In the genomic region with DNA sequence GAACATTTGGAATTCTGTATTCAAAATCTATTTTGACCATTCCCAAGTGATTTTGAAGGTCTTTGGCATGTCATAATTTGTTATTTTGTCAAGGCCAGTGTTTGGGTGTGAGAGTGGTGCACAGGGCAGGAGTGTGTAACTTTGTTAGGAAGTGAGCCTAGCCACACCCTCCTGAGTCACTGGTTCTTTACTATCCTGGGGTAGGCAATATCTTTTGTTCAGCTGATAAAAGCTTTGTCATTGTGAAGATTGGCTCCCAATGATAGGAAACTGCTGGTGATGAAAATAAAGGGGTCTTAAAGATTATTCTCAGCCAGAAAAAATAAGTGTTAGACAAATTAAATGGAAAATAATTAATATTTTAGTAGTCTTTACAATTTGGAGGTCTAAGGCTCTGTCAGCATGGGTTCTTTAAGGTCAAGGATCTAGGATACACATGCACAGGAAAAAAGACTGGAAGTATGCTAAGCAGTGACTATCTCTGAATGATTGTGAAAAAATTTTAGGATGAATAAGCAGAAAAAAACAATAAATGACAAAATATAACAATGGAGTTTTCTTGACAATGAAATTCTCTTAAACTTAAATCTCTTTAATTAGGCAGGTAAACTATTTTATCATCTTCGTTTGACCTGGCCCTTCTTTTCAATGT, we compare ENCODE assay signal across 11 cellular contexts. TPM values are rescaled to one million over a fixed set of nuclear protein-coding genes. Genes with fewer than 3 reads are reported as not detected.
DNase-seq lines count a peak whose midpoint lies in the region; ATAC-seq and TF ChIP-seq lines count a peak whose summit lies in the region.
"Had no signal": no experiment of that assay in that cellular context is flagged by ENCODE, and none has a peak within 500 bp of the region (broad histone marks: within the 10 kb centered on the region; RNA-seq: fewer than 3 reads in every experiment).

No MANE protein-coding gene starts in this region.

- H3K4me3 ChIP-seq in Loucy (ENCODE audit: low read length, poor library complexity, severe bottlenecking) (peak overlapping the region; percentile 38), mucosa of descending colon (no peak overlapping the region)

- peak overlapping the region; percentile 72 for H3K27ac Mint-ChIP-seq in chondrocyte (ENCODE audit: unreplicated experiment)

- no peaks in the 10 kb centered on the region for H3K9me2 ChIP-seq in Loucy (replicated peaks; ENCODE audit: low read depth, low read length)

- intact Hi-C loops in mucosa of descending colon (cut with DNase I, micrococcal nuclease) = no loop called here

- H3K9me3 ChIP-seq in Loucy (ENCODE audit: insufficient read depth, low read depth, low read length) = no peaks in the 10 kb centered on the region
- H3K9me3 ChIP-seq in mucosa of descending colon = no peaks in the 10 kb centered on the region

- no peaks in the 10 kb centered on the region for H3K9me3 Mint-ChIP-seq in chondrocyte (ENCODE audit: low read depth)

- ATAC-seq in mucosa of descending colon (peak; percentile 45), HG03039 (IDR thresholded peaks at IDR 0.05; ENCODE audit: unreplicated experiment) (no peak)

- peaks cover 46% of the 10 kb centered on the region for H3K4me1 Mint-ChIP-seq in chondrocyte (ENCODE audit: low read depth)

- H3K36me3 ChIP-seq in Loucy (ENCODE audit: insufficient read depth, low read length) (peaks cover 9% of the 10 kb centered on the region; the same call in 1 of the 2 replicates), mucosa of descending colon (ENCODE audit: low read depth) (no peaks in the 10 kb centered on the region)

- H3K36me3 Mint-ChIP-seq in chondrocyte (ENCODE audit: low read depth) = peaks cover 10% of the 10 kb centered on the region

- peak; percentile 46 for DNase-seq in Daoy (ENCODE audit: low read depth)
- no peak for DNase-seq in chondrocyte (ENCODE audit: low spot score)
- DNase-seq in mucosa of descending colon = peak in 1 of 3 donors; percentile 37
- no peak for DNase-seq in GOT3 (lab: John Stamatoyannopoulos, UW)
- DNase-seq in HuH-7.5 (ENCODE audit: low spot score) = no peak
- no peak for DNase-seq in anterior cingulate cortex (lab: John Stamatoyannopoulos, UW)
- DNase-seq: NCI-H187 treated with DMSO at 0.1 percent for 48 hours, retina, SHP77 treated with DMSO at 0.1 percent for 48 hours had no signal

- no peak overlapping the region for H3K4me3 Mint-ChIP-seq in chondrocyte (ENCODE audit: unreplicated experiment)

- peaks cover 20% of the 10 kb centered on the region for H3K4me1 ChIP-seq in Loucy (ENCODE audit: insufficient read depth, low read length, poor library complexity, severe bottlenecking)
- peaks cover 40% of the 10 kb centered on the region for H3K4me1 ChIP-seq in mucosa of descending colon (ENCODE audit: low read depth)

- peak overlapping the region; percentile 79 for H3K4me2 ChIP-seq in Loucy (ENCODE audit: low read depth, low read length, poor library complexity, severe bottlenecking)

- peaks cover 27% of the 10 kb centered on the region for H4K20me1 ChIP-seq in Loucy (ENCODE audit: insufficient read depth, low read length, poor library complexity, severe bottlenecking)

- no peak overlapping the region for H3K9ac ChIP-seq in Loucy (ENCODE audit: low read depth, low read length, poor library complexity, severe bottlenecking)

- H3F3A ChIP-seq in Loucy (ENCODE audit: low read depth) = no peaks in the 10 kb centered on the region

- no peak for TF ChIP-seq CTCF in Loucy (conservative IDR thresholded peaks at IDR 0.05; ENCODE audit: low read length)
- TF ChIP-seq CTCF in chondrocyte (IDR thresholded peaks at IDR 0.05) = no peak
- TF ChIP-seq CTCF in mucosa of descending colon (IDR thresholded peaks at IDR 0.05) = no peak

- no peaks in the 10 kb centered on the region for H3K27me3 Mint-ChIP-seq in chondrocyte (ENCODE audit: low read depth)

- H2AFZ ChIP-seq in Loucy (ENCODE audit: low read length) = no peak overlapping the region

- no peaks in the 10 kb centered on the region for H3K27me3 ChIP-seq in Loucy (ENCODE audit: insufficient read depth, low read length, poor library complexity, severe bottlenecking)

- H3K79me2 ChIP-seq in Loucy (ENCODE audit: insufficient read depth, low read length) = peaks cover 55% of the 10 kb centered on the region

RNA-seq across cellular contexts. Expression of gene UBN1, which starts 5.1 kb away (rescaled TPM):
- 19.9 and 21.7 TPM in 2 replicates for total RNA-seq in Daoy (2014; rRNA removed; shearing (Covaris generic))
- total RNA-seq in chondrocyte (38.3 to 43.3 TPM (median 40.1 TPM) in 3 replicates), mucosa of descending colon (10 to 100 TPM; 41.3 to 42.7 (median 41.6) TPM)

RNA-seq across cellular contexts. Expression of gene GLYR1, which starts 5.3 kb away (rescaled TPM):
- total RNA-seq in Daoy (2014; rRNA removed; shearing (Covaris generic)) = 23.7 and 25.7 TPM in 2 replicates
- total RNA-seq in chondrocyte (56.8 to 78.7 TPM (median 58.9 TPM) in 3 replicates), mucosa of descending colon (100 to 1,000 TPM; 110 to 123 (median 111) TPM)

RNA-seq across cellular contexts. Expression of gene ROGDI, which starts 49.9 kb away (rescaled TPM):
- 7.6 and 8.3 TPM in 2 replicates for total RNA-seq in Daoy (2014; rRNA removed; shearing (Covaris generic))
- total RNA-seq in chondrocyte (24.9 to 37.6 TPM (median 35.6 TPM) in 3 replicates), mucosa of descending colon (10 to 100 TPM; 18.5 to 40.6 (median 31.7) TPM)

RNA-seq across cellular contexts. Expression of gene SMIM22, which starts 57.2 kb away (rescaled TPM):
- total RNA-seq in Daoy (2014; rRNA removed; shearing (Covaris generic)) = not detected in 2 replicates
- total RNA-seq in chondrocyte = not detected in 3 replicates
- 100 to 1,000 TPM; 208 to 573 (median 395) TPM for total RNA-seq in mucosa of descending colon
